Comparison of ENCODE assay signal across 9 cellular contexts in the genomic region with DNA sequence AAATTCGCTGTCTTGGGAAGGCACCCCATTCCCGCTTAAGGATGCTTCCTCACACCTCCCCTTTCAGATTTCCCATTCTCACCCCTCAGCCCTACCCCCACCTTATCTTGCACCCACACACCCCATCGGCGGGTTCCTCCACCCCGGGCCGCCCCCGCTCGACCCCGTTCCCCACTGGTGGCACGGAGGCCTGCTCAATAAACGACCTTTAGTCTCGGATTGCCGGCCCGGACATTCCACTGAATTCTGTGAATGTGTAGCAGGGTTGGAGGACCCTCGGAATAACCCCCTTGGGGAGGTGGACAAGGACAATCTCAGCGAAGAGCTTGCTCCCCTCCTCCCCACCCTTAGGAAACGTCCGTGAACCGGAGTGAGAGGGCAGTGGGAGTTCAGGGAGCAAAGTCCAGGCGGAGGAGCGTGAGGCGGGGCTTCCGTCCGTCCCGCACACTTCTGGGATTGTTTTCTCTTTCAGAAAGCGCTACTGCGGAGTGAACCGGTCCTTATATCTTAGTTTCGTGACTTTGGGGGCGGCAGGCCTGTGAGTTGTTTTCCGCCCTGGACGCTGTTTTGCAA. TPM values are rescaled to one million over a fixed set of nuclear protein-coding genes. Genes with fewer than 3 reads are reported as not detected.
DNase-seq lines count a peak whose midpoint lies in the region; ATAC-seq and TF ChIP-seq lines count a peak whose summit lies in the region.
"Had no signal": no experiment of that assay in that cellular context is flagged by ENCODE, and none has a peak within 500 bp of the region (broad histone marks: within the 10 kb centered on the region; RNA-seq: fewer than 3 reads in every experiment).

No MANE protein-coding gene starts in this region.

- DNase-seq in NCI-H146 (lab: John Stamatoyannopoulos, UW) (peak; percentile 27), NCI-H146 treated with DMSO at 0.1 percent for 48 hours (lab: John Stamatoyannopoulos, UW; ENCODE audit: unreplicated experiment) (no peak), ascending aorta (ENCODE audit: low spot score in 2 of 2) (no peak), left lobe of liver (ENCODE audit: low spot score) (peak; percentile 88), testis (no peak), BE2C (no peak)

- H3K27ac ChIP-seq in ascending aorta (peak overlapping the region in 1 of 2 donors; percentile 61), testis (no peak overlapping the region)

- H3K4me1 ChIP-seq in ascending aorta, result peaks cover 3 to 26% of the 10 kb centered on the region in 2 donors
- peaks cover 18% of the 10 kb centered on the region for H3K4me1 ChIP-seq in testis
- peaks cover 5% of the 10 kb centered on the region; the same call in 1 of the 2 replicates for H3K4me1 ChIP-seq in BE2C

- intact Hi-C loops in ascending aorta (cut with DNase I) (no loop called here), testis (cut with DNase I; ENCODE audit: low total_unique reads) (no loop called here)

- H3K9me3 ChIP-seq in ascending aorta (no peaks in the 10 kb centered on the region), testis (no peaks in the 10 kb centered on the region), BE2C (no peaks in the 10 kb centered on the region)

- H3K27me3 ChIP-seq in ascending aorta (peaks cover 5% of the 10 kb centered on the region), testis (no peaks in the 10 kb centered on the region), BE2C (no peaks in the 10 kb centered on the region)

- peak overlapping the region; percentile 54 to 68 for H3K4me3 ChIP-seq in ascending aorta
- H3K4me3 ChIP-seq in testis, result peak overlapping the region; percentile 39 to 51
- no peak overlapping the region for H3K4me3 ChIP-seq in BE2C (ENCODE audit: low read depth, low read length)

- 12 to 13% methylated on average over 31 to 32 of the region's 32 CpGs for whole genome bisulfite sequencing in testis, 2 donors

- H3K36me3 ChIP-seq in ascending aorta (peaks cover 7 to 14% of the 10 kb centered on the region in 2 donors), testis (ENCODE audit: low read depth, missing control alignments) (peaks cover 4% of the 10 kb centered on the region), BE2C (peaks cover 26% of the 10 kb centered on the region)

- no peak for TF ChIP-seq POLR2A in testis (IDR thresholded peaks at IDR 0.05)

- peak; percentile 57 for ATAC-seq in left lobe of liver
- ATAC-seq in GM21825 (IDR thresholded peaks at IDR 0.05; ENCODE audit: unreplicated experiment), result no peak
- ATAC-seq in HG02970 (IDR thresholded peaks at IDR 0.05; ENCODE audit: low FRiP score, unreplicated experiment), result no peak

- no peak for TF ChIP-seq CTCF in ascending aorta (IDR thresholded peaks at IDR 0.05)
- no peak for TF ChIP-seq CTCF in testis (IDR thresholded peaks at IDR 0.05)
- no peak for TF ChIP-seq CTCF in BE2C (IDR thresholded peaks at IDR 0.05; ENCODE audit: low read depth, low read length)

RNA-seq across cellular contexts. Expression of a gene that starts 2.8 kb away (rescaled TPM):
- total RNA-seq in ascending aorta, result 3.0 TPM
- 7.7 TPM for total RNA-seq in left lobe of liver
- total RNA-seq in testis, result 1 to 10 TPM in 1 of 2 donors, not detected in 1; 1.4 TPM
- 0.33 TPM for polyA plus RNA-seq in testis (ENCODE audit: insufficient read depth, low read depth, low replicate concordance)
- polyA plus RNA-seq in BE2C (2012; ENCODE audit: insufficient read depth, insufficient read length, low read depth), result 3.0 TPM

RNA-seq across cellular contexts. Expression of a gene that starts 5.3 kb away (rescaled TPM):
- total RNA-seq in ascending aorta, result not detected
- total RNA-seq in left lobe of liver, result 10.4 TPM
- 10 to 100 TPM; 17.0 to 20.1 TPM for total RNA-seq in testis
- 25.3 TPM for polyA plus RNA-seq in testis (ENCODE audit: insufficient read depth, low read depth, low replicate concordance)
- polyA plus RNA-seq in BE2C (2012; ENCODE audit: insufficient read depth, insufficient read length, low read depth), result 24.9 TPM

RNA-seq across cellular contexts. Expression of a gene that starts 12.0 kb away (rescaled TPM):
- total RNA-seq in ascending aorta (not detected), left lobe of liver (0.08 TPM), testis (1 to 10 TPM; 1.3 to 4.5 TPM)
- 1.1 TPM for polyA plus RNA-seq in testis (ENCODE audit: insufficient read depth, low read depth, low replicate concordance)
- polyA plus RNA-seq in BE2C (2012; ENCODE audit: insufficient read depth, insufficient read length, low read depth), result 27.0 TPM
- total RNA-seq: glomerular endothelial cell had no signal

RNA-seq across cellular contexts. Expression of a gene that starts 19.4 kb away (rescaled TPM):
- 19.5 TPM for total RNA-seq in ascending aorta
- 39.8 TPM for total RNA-seq in left lobe of liver
- total RNA-seq in testis, result 10 to 100 TPM; 30.1 to 36.2 TPM
- polyA plus RNA-seq in testis (ENCODE audit: insufficient read depth, low read depth, low replicate concordance), result 19.6 TPM
- polyA plus RNA-seq in BE2C (2012; ENCODE audit: insufficient read depth, insufficient read length, low read depth), result 20.9 TPM

RNA-seq across cellular contexts. Expression of a gene that starts 19.4 kb away (rescaled TPM):
- total RNA-seq in ascending aorta, result 16.5 TPM
- 14.0 TPM for total RNA-seq in left lobe of liver
- 10 to 100 TPM; 29.4 to 30.2 TPM for total RNA-seq in testis
- 15.5 TPM for polyA plus RNA-seq in testis (ENCODE audit: insufficient read depth, low read depth, low replicate concordance)
- 14.0 TPM for polyA plus RNA-seq in BE2C (2012; ENCODE audit: insufficient read depth, insufficient read length, low read depth)

Comparison
In these comparisons a context has a peak if more than half of its experiments do, and no peak if none do; other contexts are left out.
1. DNase-seq: peak in NCI-H146 (single experiment) and left lobe of liver (single experiment); none in NCI-H146 treated with DMSO at 0.1 percent for 48 hours (single experiment), ascending aorta (0 of 2), testis (single experiment) and BE2C (single experiment).